ENCODE assay signal across 13 cellular contexts in the genomic region with DNA sequence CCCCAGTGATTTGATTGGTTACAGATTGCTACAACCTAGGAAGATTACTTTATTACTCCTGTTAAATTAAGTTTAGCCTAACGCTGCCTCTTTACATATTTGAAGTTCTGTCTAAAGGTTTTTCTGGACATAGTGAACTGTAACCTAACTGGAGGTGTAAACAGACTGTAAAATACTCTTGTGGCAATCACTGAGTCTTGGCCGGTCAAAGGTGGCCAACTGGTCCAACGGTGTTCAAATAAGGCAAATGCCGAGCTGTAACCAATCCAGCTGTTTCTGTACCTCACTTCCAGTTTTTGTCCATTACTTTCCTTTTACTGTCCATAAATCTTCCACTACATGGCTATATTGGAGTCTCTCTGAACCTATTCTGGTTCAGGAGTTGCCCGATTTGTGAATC.
"Had no signal": no experiment of that assay in that cellular context is flagged by ENCODE, and none has a peak within 500 bp of the region (broad histone marks: within the 10 kb centered on the region; RNA-seq: fewer than 3 reads in every experiment).

No MANE protein-coding gene starts in this region.

- H3K4me1 ChIP-seq: body of pancreas, parathyroid adenoma, SJSA1 had no signal

- H3K9ac ChIP-seq: parathyroid adenoma had no signal

- H3K27ac Mint-ChIP-seq: memory B cell had no signal

- H3K27me3 Mint-ChIP-seq: memory B cell; stimulated activated memory B cell treated with anti-CD40 and anti-IgM and Interleukin-4, amounts not matched to agents 10 μg/mL and 1 μg/mL and 100 μg/mL, for 72 hours had no signal

- H3K27me3 ChIP-seq: body of pancreas, SJSA1 had no signal

- H3K4me3 ChIP-seq: body of pancreas, SJSA1 had no signal

- H3K9me3 ChIP-seq: SJSA1 had no signal

- H3K36me3 ChIP-seq: SJSA1 had no signal

- DNase-seq: activated CD4-positive, alpha-beta T cell treated with anti-CD3 and anti-CD28 coated beads, Interleukin-2, amount 50 U/mL, for 4 hours; activated CD4-positive, CD25-positive, alpha-beta regulatory T cell treated with anti-CD3 and anti-CD28 coated beads, Interleukin-2, amount 50 U/mL, for 72 hours; activated naive CD4-positive, alpha-beta T cell treated with Interleukin-2 at 50 U/mL for 16 hours; body of pancreas; dermis blood vessel endothelial cell; substantia nigra; trophoblast cell had no signal

- H3K27ac ChIP-seq: body of pancreas, parathyroid adenoma, SJSA1 had no signal

- H3K4me3 Mint-ChIP-seq: memory B cell; stimulated activated memory B cell treated with anti-CD40 and anti-IgM and Interleukin-4, amounts not matched to agents 10 μg/mL and 1 μg/mL and 100 μg/mL, for 72 hours had no signal

- ATAC-seq: body of pancreas; esophagus mucosa; stimulated activated memory B cell treated with anti-CD40 and anti-IgM and Interleukin-4, amounts not matched to agents 10 μg/mL and 1 μg/mL and 100 μg/mL, for 72 hours had no signal

- FAIRE-seq: endometrium had no signal
